9 cellular contexts compared by ENCODE assay signal in the genomic region with DNA sequence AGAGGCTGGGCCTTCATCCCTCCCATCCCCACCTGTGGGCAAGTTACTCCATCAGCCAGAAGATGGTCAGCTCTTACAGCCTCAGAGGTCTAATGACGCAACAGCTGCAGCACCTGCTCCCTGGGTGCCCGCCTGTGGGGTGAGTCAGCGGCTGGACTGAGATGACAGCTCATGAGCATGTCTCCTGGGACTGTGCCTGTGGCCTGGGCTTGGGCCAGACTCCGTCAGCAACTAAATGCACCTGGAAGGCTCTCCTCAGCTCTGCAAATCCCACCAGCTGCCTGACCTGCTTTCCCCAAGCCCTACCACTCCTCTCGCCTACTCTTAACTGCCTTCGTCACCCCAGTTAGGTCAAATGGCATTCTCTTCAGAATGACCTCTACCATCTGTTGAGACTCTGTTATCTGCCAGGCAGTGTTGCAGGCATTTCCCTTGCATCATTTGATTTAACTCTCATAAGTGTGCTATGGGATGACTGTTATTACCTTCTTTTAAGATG. TPM values are rescaled to one million over a fixed set of nuclear protein-coding genes. Genes with fewer than 3 reads are reported as not detected.
DNase-seq lines count a peak whose midpoint lies in the region; ATAC-seq and TF ChIP-seq lines count a peak whose summit lies in the region.
"Had no signal": no experiment of that assay in that cellular context is flagged by ENCODE, and none has a peak within 500 bp of the region (broad histone marks: within the 10 kb centered on the region; RNA-seq: fewer than 3 reads in every experiment).

No MANE protein-coding gene starts in this region.

- H2AFZ ChIP-seq in OCI-LY3 (ENCODE audit: low read depth, low read length): no peak overlapping the region

- H3K9me3 Mint-ChIP-seq in endothelial cell (ENCODE audit: unreplicated experiment): no peaks in the 10 kb centered on the region
- H3K9me3 Mint-ChIP-seq: stimulated activated naive CD8-positive, alpha-beta T cell treated with anti-CD3 and anti-CD28 coated beads, Interleukin-15, Interleukin-2, amounts not matched to agents 100 ng/mL and 50 ng/mL, for 24 hours had no signal

- POLR2A ChIA-PET in HEK293T (lab: Yijun Ruan, JAX): no interaction called here

- H3K27me3 Mint-ChIP-seq in endothelial cell (ENCODE audit: unreplicated experiment): peaks cover 6% of the 10 kb centered on the region

- no peaks in the 10 kb centered on the region for H3K79me2 ChIP-seq in OCI-LY3 (ENCODE audit: low read length)

- CTCF ChIA-PET in HEK293T (lab: Yijun Ruan, JAX): no interaction called here

- H4K20me1 ChIP-seq in OCI-LY3 (ENCODE audit: insufficient read depth, low read length): no peaks in the 10 kb centered on the region

- H3K9ac ChIP-seq in OCI-LY3 (ENCODE audit: low read length): no peak overlapping the region

- no peak overlapping the region for H3K4me3 Mint-ChIP-seq in endothelial cell (ENCODE audit: unreplicated experiment)
- H3K4me3 Mint-ChIP-seq: stimulated activated naive CD8-positive, alpha-beta T cell treated with anti-CD3 and anti-CD28 coated beads, Interleukin-15, Interleukin-2, amounts not matched to agents 100 ng/mL and 50 ng/mL, for 24 hours had no signal

- H3K4me3 ChIP-seq in GM06990 (replicated peaks; ENCODE audit: low read depth, low read length) (no peak overlapping the region), OCI-LY3 (ENCODE audit: low read length) (no peak overlapping the region)

- H3K4me1 ChIP-seq in OCI-LY3 (ENCODE audit: low read length) (peaks cover 14% of the 10 kb centered on the region), foreskin keratinocyte (peaks cover 18% of the 10 kb centered on the region)

- peak; percentile 31 for DNase-seq in GM06990 (ENCODE audit: extremely low read depth, insufficient read length)
- DNase-seq in foreskin keratinocyte: peak; percentile 98
- DNase-seq in cerebellar cortex (ENCODE audit: low spot score): no peak
- no peak for DNase-seq in NCI-H1930 (lab: John Stamatoyannopoulos, UW)
- no peak for DNase-seq in HEK293T (ENCODE audit: extremely low spot score)
- no peak for DNase-seq in endothelial cell (ENCODE audit: low spot score)

- peak overlapping the region; percentile 14 for H3K4me2 ChIP-seq in OCI-LY3 (ENCODE audit: low read length)

- no peaks in the 10 kb centered on the region for H3K9me3 ChIP-seq in OCI-LY3 (ENCODE audit: insufficient read depth, low read length)

- ATAC-seq in HG02970 (IDR thresholded peaks at IDR 0.05; ENCODE audit: low FRiP score, unreplicated experiment) (peak; percentile 67), foreskin keratinocyte (peak; percentile 97)

- H3K27me3 ChIP-seq in GM06990 (replicated peaks; ENCODE audit: control insufficient read depth, insufficient read depth, low read length) (peaks cover 1% of the 10 kb centered on the region; the same call in 1 of the 2 replicates), OCI-LY3 (ENCODE audit: low read depth, low read length) (peaks cover 7% of the 10 kb centered on the region; the same call in 1 of the 2 replicates), foreskin keratinocyte (no peaks in the 10 kb centered on the region)

- no peaks in the 10 kb centered on the region for H3K36me3 ChIP-seq in GM06990 (ENCODE audit: control insufficient read depth, insufficient read depth, low read length)
- H3K36me3 ChIP-seq in OCI-LY3 (replicated peaks; ENCODE audit: low read depth, low read length): no peaks in the 10 kb centered on the region

- peaks cover 6% of the 10 kb centered on the region for H3K36me3 Mint-ChIP-seq in endothelial cell (ENCODE audit: low read depth, unreplicated experiment)

- no peak for TF ChIP-seq CTCF in GM06990 (IDR thresholded peaks at IDR 0.05; ENCODE audit: insufficient read depth, low read length, poor library complexity, severe bottlenecking)
- no peak for TF ChIP-seq CTCF in OCI-LY3 (IDR thresholded peaks at IDR 0.05; ENCODE audit: low read depth, low read length)
- no peak for TF ChIP-seq CTCF in foreskin keratinocyte (conservative IDR thresholded peaks at IDR 0.05)
- no peak for TF ChIP-seq CTCF in endothelial cell (IDR thresholded peaks at IDR 0.05; ENCODE audit: unreplicated experiment)

- H3K4me1 Mint-ChIP-seq in endothelial cell (ENCODE audit: unreplicated experiment): peaks cover 14% of the 10 kb centered on the region

- H3K27ac ChIP-seq in OCI-LY3 (ENCODE audit: low read length) (no peak overlapping the region), foreskin keratinocyte (peak overlapping the region; percentile 93)

- no peak overlapping the region for H3K27ac Mint-ChIP-seq in endothelial cell (ENCODE audit: unreplicated experiment)
- H3K27ac Mint-ChIP-seq: stimulated activated naive CD8-positive, alpha-beta T cell treated with anti-CD3 and anti-CD28 coated beads, Interleukin-15, Interleukin-2, amounts not matched to agents 100 ng/mL and 50 ng/mL, for 24 hours had no signal

TF ChIP-seq in HEK293T, 16 proteins besides CTCF, POLR2A, EP300 and RAD21:
- TF ChIP-seq ELF4 (IDR thresholded peaks at IDR 0.05): no peak
- no peak for TF ChIP-seq BHLHE40 (IDR thresholded peaks at IDR 0.05; ENCODE audit: borderline replicate concordance)
- TF ChIP-seq NFRKB (IDR thresholded peaks at IDR 0.05): no peak
- TF ChIP-seq LEF1 (IDR thresholded peaks at IDR 0.05; ENCODE audit: borderline replicate concordance): no peak
- TF ChIP-seq ARNT (IDR thresholded peaks at IDR 0.05): no peak
- TF ChIP-seq L3MBTL2 (conservative IDR thresholded peaks at IDR 0.05): no peak
- TF ChIP-seq ZNF384 (IDR thresholded peaks at IDR 0.05): no peak
- no peak for TF ChIP-seq TARDBP (IDR thresholded peaks at IDR 0.05)
- no peak for TF ChIP-seq SUZ12 (IDR thresholded peaks at IDR 0.05)
- no peak for TF ChIP-seq CTBP1 (IDR thresholded peaks at IDR 0.05; ENCODE audit: borderline replicate concordance)
- no peak for TF ChIP-seq FOXM1 (IDR thresholded peaks at IDR 0.05; ENCODE audit: borderline replicate concordance)
- TF ChIP-seq, protein P1, sequence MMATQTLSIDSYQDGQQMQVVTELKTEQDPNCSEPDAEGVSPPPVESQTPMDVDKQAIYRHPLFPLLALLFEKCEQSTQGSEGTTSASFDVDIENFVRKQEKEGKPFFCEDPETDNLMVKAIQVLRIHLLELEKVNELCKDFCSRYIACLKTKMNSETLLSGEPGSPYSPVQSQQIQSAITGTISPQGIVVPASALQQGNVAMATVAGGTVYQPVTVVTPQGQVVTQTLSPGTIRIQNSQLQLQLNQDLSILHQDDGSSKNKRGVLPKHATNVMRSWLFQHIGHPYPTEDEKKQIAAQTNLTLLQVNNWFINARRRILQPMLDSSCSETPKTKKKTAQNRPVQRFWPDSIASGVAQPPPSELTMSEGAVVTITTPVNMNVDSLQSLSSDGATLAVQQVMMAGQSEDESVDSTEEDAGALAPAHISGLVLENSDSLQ (IDR thresholded peaks at IDR 0.05): no peak

RNA-seq across cellular contexts. Expression of a gene that starts 47.7 kb away (rescaled TPM):
- total RNA-seq in foreskin keratinocyte: 46.4 and 61.5 TPM in 2 replicates
- 21.4 and 32.5 TPM in 2 replicates for polyA plus RNA-seq in foreskin keratinocyte
- 74.2 TPM for total RNA-seq in endothelial cell (ENCODE audit: unreplicated experiment)

Comparison
In these comparisons a context has a peak if more than half of its experiments do, and no peak if none do; other contexts are left out.
1. DNase-seq: peak in GM06990 (single experiment) and foreskin keratinocyte (2 of 2); none in cerebellar cortex (single experiment), NCI-H1930 (0 of 2), HEK293T (single experiment) and endothelial cell (single experiment).